Comparison of ENCODE assay signal across 9 cellular contexts in the genomic region with DNA sequence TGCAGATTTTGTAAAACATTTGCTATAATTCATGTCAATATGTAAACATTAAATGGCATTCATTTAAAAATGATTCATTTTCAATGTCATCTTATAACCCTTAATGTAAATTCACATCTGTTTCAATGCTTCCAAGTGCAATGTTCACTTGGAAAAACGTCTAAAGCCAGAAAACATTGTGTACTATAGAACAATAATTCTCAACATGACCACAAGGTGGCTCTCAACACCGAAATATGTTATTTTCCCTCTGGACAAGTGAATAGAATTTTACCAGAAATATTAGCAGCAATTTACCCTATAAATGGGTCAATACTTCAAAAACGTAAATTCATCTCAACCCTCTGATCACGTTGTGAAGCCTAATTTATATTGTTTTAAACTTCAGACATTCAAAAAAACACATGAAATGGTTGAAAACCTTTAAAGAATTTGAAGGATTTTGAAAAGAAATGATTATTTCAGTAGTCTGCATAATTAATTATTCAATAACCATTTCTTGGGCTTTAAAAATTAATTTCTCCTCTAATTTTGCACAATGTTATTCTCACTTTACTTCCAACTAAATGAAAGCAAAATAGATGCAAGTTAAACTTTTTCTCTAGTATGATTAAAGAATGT. TPM values are rescaled to one million over a fixed set of nuclear protein-coding genes. Genes with fewer than 3 reads are reported as not detected.
DNase-seq lines count a peak whose midpoint lies in the region; ATAC-seq and TF ChIP-seq lines count a peak whose summit lies in the region.
"Had no signal": no experiment of that assay in that cellular context is flagged by ENCODE, and none has a peak within 500 bp of the region (broad histone marks: within the 10 kb centered on the region; RNA-seq: fewer than 3 reads in every experiment).

No MANE protein-coding gene starts in this region.

- ATAC-seq in GM18502 (IDR thresholded peaks at IDR 0.05; ENCODE audit: poor library complexity, unreplicated experiment) = peak; percentile 60
- ATAC-seq in GM19023 (IDR thresholded peaks at IDR 0.05; ENCODE audit: unreplicated experiment) = no peak

- DNase-seq in AG04449 (ENCODE audit: low read depth, low spot score) (no peak), LoVo (ENCODE audit: low spot score) (peak; percentile 56), SK-MEL-5 (ENCODE audit: low read depth, low spot score) (peak; percentile 83), foreskin fibroblast (peak; percentile 2 to 25), thyroid gland (no peak)
- no peak for DNase-seq in NK-92 treated with Interleukin-12 subunit alpha and Interleukin-12 subunit beta, amount 100 ng/mL, for 24 hours (lab: John Stamatoyannopoulos, UW)

- no peak overlapping the region for H3K27ac ChIP-seq in thyroid gland

- no peaks in the 10 kb centered on the region for H3K36me3 ChIP-seq in thyroid gland

- 1% methylated on average over 4 of the region's 4 CpGs for WGBS in thyroid gland, 2 donors

- no peaks in the 10 kb centered on the region for H3K27me3 ChIP-seq in thyroid gland

- no peaks in the 10 kb centered on the region for H3K4me1 ChIP-seq in thyroid gland

- no peak for TF ChIP-seq POLR2A in thyroid gland (IDR thresholded peaks at IDR 0.05)

- no peaks in the 10 kb centered on the region for H3K9me3 ChIP-seq in thyroid gland

- CTCF ChIA-PET in AG04449 (lab: Yijun Ruan, JAX) = interaction anchor here (2.9 kb wide), 1 partner anchor 374 kb away, joined by 24 read pairs; no protein-coding TSS in a partner anchor

- TF ChIP-seq CTCF in AG04449 (IDR thresholded peaks at IDR 0.05; ENCODE audit: insufficient read depth, low read length, missing control alignments) (peak; percentile 33), foreskin fibroblast (IDR thresholded peaks at IDR 0.05; ENCODE audit: low read depth, low read length) (peak; percentile 34), thyroid gland (IDR thresholded peaks at IDR 0.05) (peak in 5 of 6 experiments; percentile 15 to 55 (median 37))

- intact Hi-C loops in thyroid gland (cut with DNase I) = no loop called here

- in situ Hi-C loops in SK-MEL-5 (cut with HindIII; ENCODE audit: low pct_unique_long_range_greater_than_20kb, low sequenced_read_pairs) = no loop called here

- POLR2A ChIA-PET in AG04449 (lab: Yijun Ruan, JAX) = no interaction called here

- no peak overlapping the region for H3K4me3 ChIP-seq in AG04449 (ENCODE audit: low read depth, low read length)
- no peak overlapping the region for H3K4me3 ChIP-seq in foreskin fibroblast (ENCODE audit: low read depth in 1 of 2, low read length in 2 of 2)
- no peak overlapping the region for H3K4me3 ChIP-seq in thyroid gland (replicated peaks in 1 of 3)

RNA-seq across cellular contexts. Expression of a gene that starts 11.0 kb away (rescaled TPM):
- 0.34 and 0.45 TPM in 2 replicates for total RNA-seq in SK-MEL-5 (2014; rRNA removed; shearing (Covaris generic))
- 0.71 and 0.90 TPM in 2 replicates for polyA plus RNA-seq in SK-MEL-5 (2015; cell fraction: cytosol; rRNA removed)
- polyA plus RNA-seq in SK-MEL-5 (2015; cell fraction: nucleus; rRNA removed) = 1.3 and 1.5 TPM in 2 replicates
- total RNA-seq in thyroid gland = not detected
- total RNA-seq: subcutaneous adipose tissue had no signal

Comparison
In these comparisons a context has a peak if more than half of its experiments do, and no peak if none do; other contexts are left out.
1. DNase-seq: peak in LoVo (single experiment), SK-MEL-5 (single experiment) and foreskin fibroblast (2 of 2); none in AG04449 (single experiment), thyroid gland (0 of 2) and NK-92 treated with Interleukin-12 subunit alpha and Interleukin-12 subunit beta, amount 100 ng/mL, for 24 hours (single experiment).
2. Peak in every context shown above with its lines, with median percentiles within 50 percentile points of each other: CTCF ChIP-seq.